21 cellular contexts compared by ENCODE assay signal in the genomic region with DNA sequence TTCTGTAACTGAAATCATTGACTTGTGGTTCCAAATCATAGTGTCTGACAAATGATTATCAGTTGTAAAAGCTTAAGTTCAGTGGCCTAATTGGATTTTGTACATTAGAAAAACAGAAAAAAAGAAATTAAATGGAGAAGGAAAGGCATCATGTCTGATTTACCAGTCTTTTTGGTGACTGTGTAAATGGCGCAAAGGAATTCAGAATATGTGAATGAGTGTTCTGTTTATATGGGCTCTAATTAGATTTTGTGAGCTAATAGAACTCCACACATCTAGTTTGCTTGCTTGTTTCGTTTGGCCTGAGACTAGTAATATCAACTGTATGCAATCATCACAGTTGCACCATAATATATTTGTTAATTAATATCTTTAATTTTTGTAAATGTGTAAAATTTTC.
"Had no signal": no experiment of that assay in that cellular context is flagged by ENCODE, and none has a peak within 500 bp of the region (broad histone marks: within the 10 kb centered on the region; RNA-seq: fewer than 3 reads in every experiment).

No MANE protein-coding gene starts in this region.

- DNase-seq: effector memory CD8-positive, alpha-beta T cell; erythroblast; esophagus squamous epithelium; head of caudate nucleus; naive thymus-derived CD4-positive, alpha-beta T cell; right lobe of liver; small intestine; stimulated activated CD4-positive, alpha-beta T cell treated with anti-CD3 and anti-CD28 coated beads, Interleukin-15, amount 100 ng/mL, for 24 hours; stimulated activated CD4-positive, alpha-beta T cell treated with anti-CD3 and anti-CD28 coated beads, Interleukin-2, amount 100 ng/mL, for 48 hours; stimulated activated naive B cell treated with anti-CD40 and anti-IgM and Interleukin-4, amounts not matched to agents 10 μg/mL and 1 μg/mL and 100 μg/mL, for 72 hours; stimulated activated naive CD8-positive, alpha-beta T cell treated with anti-CD3 and anti-CD28 coated beads, Interleukin-15, amount 100 ng/mL, for 72 hours; transverse colon had no signal

- H3K4me3 ChIP-seq: coronary artery, esophagus squamous epithelium, lung, neural progenitor cell, right lobe of liver, suprapubic skin, transverse colon had no signal

- H3K9ac ChIP-seq: neural progenitor cell, parathyroid adenoma had no signal

- H3K27me3 ChIP-seq: esophagus squamous epithelium, neural progenitor cell, right lobe of liver, suprapubic skin, transverse colon had no signal

- ATAC-seq: effector memory CD8-positive, alpha-beta T cell; left lobe of liver; naive thymus-derived CD4-positive, alpha-beta T cell; right lobe of liver; stimulated activated naive B cell treated with anti-CD40 and anti-IgM and Interleukin-4, amounts not matched to agents 10 μg/mL and 1 μg/mL and 100 μg/mL, for 72 hours; stimulated activated naive CD8-positive, alpha-beta T cell treated with anti-CD3 and anti-CD28 coated beads, Interleukin-15, amount 100 ng/mL, for 72 hours had no signal

- FAIRE-seq: endometrium, frontal cortex, keratinocyte, small intestine had no signal

- H3K4me1 ChIP-seq: neural progenitor cell, right lobe of liver had no signal

- H3K27ac ChIP-seq: coronary artery, esophagus squamous epithelium, neural progenitor cell, parathyroid adenoma, right lobe of liver, suprapubic skin, transverse colon had no signal

- H3K36me3 ChIP-seq: esophagus squamous epithelium, neural progenitor cell, right lobe of liver, suprapubic skin, transverse colon had no signal

- H3K9me3 ChIP-seq: esophagus squamous epithelium, right lobe of liver, suprapubic skin, transverse colon had no signal
